In genomic region chr16:48956620-48957019, GRCh38 we compare ENCODE assay signal across 24 cellular contexts.
DNase-seq lines count a peak whose midpoint lies in the region; ATAC-seq and TF ChIP-seq lines count a peak whose summit lies in the region.
"Had no signal": no experiment of that assay in that cellular context is flagged by ENCODE, and none has a peak within 500 bp of the region (broad histone marks: within the 10 kb centered on the region; RNA-seq: fewer than 3 reads in every experiment).

No MANE protein-coding gene starts in this region.

- BruUV-seq in IMR-90 (replicated peaks; lab: Mats Ljungman, UMichigan): no TSS peak

- no peak for ATAC-seq in IMR-90 (ENCODE audit: low read depth)
- ATAC-seq in stimulated activated naive B cell treated with anti-CD40 and anti-IgM and Interleukin-4, amounts not matched to agents 10 μg/mL and 1 μg/mL and 100 μg/mL, for 72 hours (replicated peaks): no peak
- ATAC-seq: GM12878 had no signal

- no peak overlapping the region for H3K4me3 ChIP-seq in IMR-90 (ENCODE audit: insufficient read depth, low read depth, low read length)
- H3K4me3 ChIP-seq in spleen: no peak overlapping the region
- H3K4me3 ChIP-seq in right atrium auricular region: no peak overlapping the region
- H3K4me3 ChIP-seq: BLaER1, GM12878 had no signal

- H3K27me3 ChIP-seq in IMR-90 (ENCODE audit: control insufficient read depth, insufficient read depth, low read length) (no peaks in the 10 kb centered on the region), spleen (replicated peaks in 1 of 7) (no peaks in the 10 kb centered on the region), right atrium auricular region (no peaks in the 10 kb centered on the region)
- H3K27me3 ChIP-seq: BE2C, BLaER1 had no signal

- H3K4me2 ChIP-seq in IMR-90 (ENCODE audit: low read depth, low read length): no peak overlapping the region
- H3K4me2 ChIP-seq: BLaER1 had no signal

- no peaks in the 10 kb centered on the region for H3K27me3 Mint-ChIP-seq in stimulated activated naive B cell treated with anti-CD40 and anti-IgM and Interleukin-4, amounts not matched to agents 10 μg/mL and 1 μg/mL and 100 μg/mL, for 72 hours
- H3K27me3 Mint-ChIP-seq: CD4-positive, alpha-beta memory T cell; CD4-positive, CD25-positive, alpha-beta regulatory T cell; CD8-positive, alpha-beta memory T cell had no signal

- H3K36me3 Mint-ChIP-seq in stimulated activated naive B cell treated with anti-CD40 and anti-IgM and Interleukin-4, amounts not matched to agents 10 μg/mL and 1 μg/mL and 100 μg/mL, for 72 hours: no peaks in the 10 kb centered on the region
- H3K36me3 Mint-ChIP-seq: CD14-positive monocyte; CD4-positive, alpha-beta memory T cell; CD4-positive, CD25-positive, alpha-beta regulatory T cell; CD8-positive, alpha-beta memory T cell had no signal

- H4K5ac ChIP-seq in IMR-90 (ENCODE audit: low read depth, low read length): no peak overlapping the region

- peaks cover 0 to 7% of the 10 kb centered on the region in 2 donors for H3K9me3 Mint-ChIP-seq in stimulated activated naive B cell treated with anti-CD40 and anti-IgM and Interleukin-4, amounts not matched to agents 10 μg/mL and 1 μg/mL and 100 μg/mL, for 72 hours

- H2BK15ac ChIP-seq in IMR-90 (ENCODE audit: low read depth, low read length): no peak overlapping the region

- intact Hi-C loops in IMR-90 (cut with micrococcal nuclease): no loop called here
- intact Hi-C loops in spleen (cut with DNase I; ENCODE audit: low total_unique reads): no loop called here

- H2BK5ac ChIP-seq in IMR-90 (ENCODE audit: low read depth, low read length, poor library complexity, severe bottlenecking): no peak overlapping the region

- H3K56ac ChIP-seq in IMR-90 (ENCODE audit: extremely low read depth, insufficient read depth, low read length): no peak overlapping the region

- TF ChIP-seq POLR2A in IMR-90 (IDR thresholded peaks at IDR 0.05; ENCODE audit: low read depth, low read length): no peak
- TF ChIP-seq POLR2A in spleen (IDR thresholded peaks at IDR 0.05): no peak

- TF ChIP-seq CTCF in IMR-90 (conservative IDR thresholded peaks at IDR 0.05; ENCODE audit: low read depth, low read length) (no peak), spleen (IDR thresholded peaks at IDR 0.05 in 8 of 11, conservative IDR thresholded peaks at IDR 0.05 in 3 of 11) (no peak), right atrium auricular region (IDR thresholded peaks at IDR 0.05) (no peak)

- 90% methylated on average over 2 of the region's 4 CpGs; no CpG with 5 or more reads in 1 of the 2 experiments for WGBS in IMR-90 (ENCODE audit: extremely low coverage in 2 of 2, insufficient read length in 1 of 2), 2 experiments
- WGBS in spleen, 5 donors: 64 to 78% (median 73%) methylated on average over 4 of the region's 4 CpGs

- H3K23ac ChIP-seq in IMR-90 (ENCODE audit: low read depth, low read length): no peak overlapping the region

- H3K9me1 ChIP-seq in IMR-90 (ENCODE audit: insufficient read depth, low read length): peaks cover 6% of the 10 kb centered on the region; the same call in 1 of the 2 replicates

- H3K27ac Mint-ChIP-seq in stimulated activated naive B cell treated with anti-CD40 and anti-IgM and Interleukin-4, amounts not matched to agents 10 μg/mL and 1 μg/mL and 100 μg/mL, for 72 hours: no peak overlapping the region
- H3K27ac Mint-ChIP-seq: CD14-positive monocyte; CD4-positive, alpha-beta memory T cell; CD4-positive, CD25-positive, alpha-beta regulatory T cell; CD8-positive, alpha-beta memory T cell had no signal

- no peak overlapping the region for H3K9ac ChIP-seq in IMR-90 (ENCODE audit: low read depth, low read length)
- H3K9ac ChIP-seq: BLaER1 had no signal

- H3K9me3 ChIP-seq in IMR-90 (ENCODE audit: control insufficient read depth, insufficient read depth, low read length) (no peaks in the 10 kb centered on the region), spleen (peaks cover 0 to 7% (median 0%) of the 10 kb centered on the region in 8 donors), right atrium auricular region (no peaks in the 10 kb centered on the region)
- H3K9me3 ChIP-seq: BE2C had no signal

- no peak overlapping the region for H2BK20ac ChIP-seq in IMR-90 (ENCODE audit: low read depth, low read length)

- DNase-seq in IMR-90: no peak
- DNase-seq in mesenteric fat pad (ENCODE audit: low spot score): peak; percentile 49
- DNase-seq in spleen: peak; percentile 18
- no peak for DNase-seq in effector CD4-positive, alpha-beta T cell
- no peak for DNase-seq in right atrium auricular region (ENCODE audit: low spot score)
- no peak for DNase-seq in stimulated activated naive B cell treated with anti-CD40 and anti-IgM and Interleukin-4, amounts not matched to agents 10 μg/mL and 1 μg/mL and 100 μg/mL, for 72 hours
- DNase-seq: 8988T; ACHN; BE2C; C1 segment of cervical spinal cord; CD4-positive, alpha-beta memory T cell; CD4-positive, CD25-positive, alpha-beta regulatory T cell; CD8-positive, alpha-beta memory T cell; COR-L47; DMS 273 treated with DMSO at 0.1 percent for 48 hours; DMS153; DMS53; DMS79; DND-41; EL; GDM1 had no signal

- H3K27ac ChIP-seq in IMR-90 (ENCODE audit: insufficient read depth, low read length) (no peak overlapping the region), spleen (no peak overlapping the region), right atrium auricular region (no peak overlapping the region)
- H3K27ac ChIP-seq: BLaER1 had no signal

- H3K4ac ChIP-seq in IMR-90 (ENCODE audit: low read depth, low read length): no peak overlapping the region

- no peak overlapping the region for H4K91ac ChIP-seq in IMR-90 (ENCODE audit: insufficient read depth, low read depth, low read length)

- no peak overlapping the region for H3K4me3 Mint-ChIP-seq in stimulated activated naive B cell treated with anti-CD40 and anti-IgM and Interleukin-4, amounts not matched to agents 10 μg/mL and 1 μg/mL and 100 μg/mL, for 72 hours
- H3K4me3 Mint-ChIP-seq: CD14-positive monocyte; CD4-positive, alpha-beta memory T cell; CD4-positive, CD25-positive, alpha-beta regulatory T cell; CD8-positive, alpha-beta memory T cell had no signal

- H3K14ac ChIP-seq in IMR-90 (replicated peaks; ENCODE audit: low read depth, low read length): no peak overlapping the region

- no peak overlapping the region for H2AFZ ChIP-seq in IMR-90 (replicated peaks; ENCODE audit: low read length, poor library complexity)

- dilution Hi-C loops in IMR-90 (cut with HindIII; ENCODE audit: low sequenced_read_pairs, unreplicated experiment): no loop called here

- in situ Hi-C loops in IMR-90 (cut with MboI; ENCODE audit: low sequenced_read_pairs): no loop called here

- H2BK120ac ChIP-seq in IMR-90 (ENCODE audit: low read depth, low read length): no peak overlapping the region

- POLR2A ChIA-PET in IMR-90 (lab: Charles Lee; ENCODE audit: unreplicated experiment): no interaction called here

- H4K8ac ChIP-seq in IMR-90 (ENCODE audit: low read depth in 2 of 2, low read length in 2 of 2): no peak overlapping the region

- no peaks in the 10 kb centered on the region for H4K20me1 ChIP-seq in IMR-90 (ENCODE audit: insufficient read depth, low read length)
- H4K20me1 ChIP-seq: BLaER1 had no signal

- H3K4me1 ChIP-seq in IMR-90 (ENCODE audit: control insufficient read depth, insufficient read depth, low read length) (peaks cover 9% of the 10 kb centered on the region), spleen (no peaks in the 10 kb centered on the region), right atrium auricular region (peaks cover 0 to 8% of the 10 kb centered on the region in 2 donors)
- H3K4me1 ChIP-seq: BE2C had no signal

- H2AK9ac ChIP-seq in IMR-90 (replicated peaks; ENCODE audit: low read depth, low read length, poor library complexity): no peak overlapping the region

- H3K18ac ChIP-seq in IMR-90 (ENCODE audit: low read depth, low read length): no peak overlapping the region

- H3K4me1 Mint-ChIP-seq in stimulated activated naive B cell treated with anti-CD40 and anti-IgM and Interleukin-4, amounts not matched to agents 10 μg/mL and 1 μg/mL and 100 μg/mL, for 72 hours: no peaks in the 10 kb centered on the region
- H3K4me1 Mint-ChIP-seq: CD14-positive monocyte; CD4-positive, alpha-beta memory T cell; CD4-positive, CD25-positive, alpha-beta regulatory T cell; CD8-positive, alpha-beta memory T cell had no signal

- H2AK5ac ChIP-seq in IMR-90 (ENCODE audit: low read depth, low read length): 0 out of 2 replicates have a peak overlapping the region, but pooled peaks have one; percentile 46

- CTCF ChIA-PET in IMR-90 (lab: Yijun Ruan, JAX): no interaction called here

- no peak for TF ChIP-seq RAD21 in IMR-90 (IDR thresholded peaks at IDR 0.05; ENCODE audit: low read length)

- no peaks in the 10 kb centered on the region for H3K36me3 ChIP-seq in IMR-90 (ENCODE audit: control insufficient read depth, insufficient read depth, low read length)
- H3K36me3 ChIP-seq in spleen: no peaks in the 10 kb centered on the region
- no peaks in the 10 kb centered on the region for H3K36me3 ChIP-seq in right atrium auricular region
- H3K36me3 ChIP-seq: BE2C, BLaER1 had no signal

- H3K79me1 ChIP-seq in IMR-90 (ENCODE audit: low read depth in 1 of 2, low read length in 2 of 2): no peaks in the 10 kb centered on the region

TF ChIP-seq in IMR-90, 13 proteins besides CTCF, POLR2A, EP300 and RAD21 (continues in another document):
- TF ChIP-seq RFX5 (IDR thresholded peaks at IDR 0.05; ENCODE audit: low read depth, low read length): no peak
- TF ChIP-seq MAZ (IDR thresholded peaks at IDR 0.05; ENCODE audit: borderline replicate concordance, low read depth, low read length): no peak
- no peak for TF ChIP-seq ELK1 (IDR thresholded peaks at IDR 0.05; ENCODE audit: borderline replicate concordance, low read depth, low read length)
- no peak for TF ChIP-seq MXI1 (IDR thresholded peaks at IDR 0.05; ENCODE audit: borderline replicate concordance, low read depth, low read length)
- TF ChIP-seq CEBPB (IDR thresholded peaks at IDR 0.05; ENCODE audit: low read depth, low read length): no peak
- TF ChIP-seq CHD1 (IDR thresholded peaks at IDR 0.05; ENCODE audit: low read depth, low read length): no peak
- TF ChIP-seq FOS (IDR thresholded peaks at IDR 0.05; ENCODE audit: low read depth, low read length): no peak
- no peak for TF ChIP-seq MAFK (IDR thresholded peaks at IDR 0.05; ENCODE audit: low read depth, low read length)
- TF ChIP-seq RCOR1 (IDR thresholded peaks at IDR 0.05; ENCODE audit: insufficient replicate concordance, low read length): no peak
- no peak for TF ChIP-seq NFE2L2 (IDR thresholded peaks at IDR 0.05; ENCODE audit: low read depth, low read length)
- TF ChIP-seq SMC3 (IDR thresholded peaks at IDR 0.05; ENCODE audit: low read depth, low read length): no peak

Comparison
In these comparisons a context has a peak if more than half of its experiments do, and no peak if none do; other contexts are left out.
1. DNase-seq: peak in mesenteric fat pad (single experiment) and spleen (single experiment); none in IMR-90 (single experiment), effector CD4-positive, alpha-beta T cell (single experiment), right atrium auricular region (single experiment) and stimulated activated naive B cell treated with anti-CD40 and anti-IgM and Interleukin-4, amounts not matched to agents 10 μg/mL and 1 μg/mL and 100 μg/mL, for 72 hours (single experiment).